ENCODE assay signal across 10 cellular contexts in genomic region chr12:132766380-132767085, GRCh38. TPM values are rescaled to one million over a fixed set of nuclear protein-coding genes. Genes with fewer than 3 reads are reported as not detected.
A peak's percentile ranks its signal among the peaks of the same experiment; 100 is the strongest.
DNase-seq lines count a peak whose midpoint lies in the region; ATAC-seq, FAIRE-seq and TF ChIP-seq lines count a peak whose summit lies in the region.
"Had no signal": no experiment of that assay in that cellular context is flagged by ENCODE, and none has a peak within 500 bp of the region (broad histone marks: within the 10 kb centered on the region; RNA-seq: fewer than 3 reads in every experiment).

No MANE protein-coding gene starts in this region.

- no peaks in the 10 kb centered on the region for H4K20me1 ChIP-seq in K562 (replicated peaks; ENCODE audit: control insufficient read depth, insufficient read depth, low read length)

- no peaks in the 10 kb centered on the region for H3K9me1 ChIP-seq in K562 (ENCODE audit: control insufficient read depth, insufficient read depth, low read length)

- TF ChIP-seq CTCF in K562 (IDR thresholded peaks at IDR 0.05 in 2 of 3, conservative IDR thresholded peaks at IDR 0.05 in 1 of 3; ENCODE audit: insufficient read depth in 2 of 3, low read depth in 1 of 3, low read length in 3 of 3) (peak in 1 of 3 experiments; percentile 27; a peak in 1 of 6 replicates), liver (IDR thresholded peaks at IDR 0.05; ENCODE audit: low read depth, low read length, missing input control) (no peak), transverse colon (IDR thresholded peaks at IDR 0.05) (no peak)

- BruUV-seq in K562 (replicated peaks; lab: Mats Ljungman, UMichigan): no TSS peak

- peak; percentile 52; the same call in 1 of the 2 replicates for TF ChIP-seq POLR2A in K562 (conservative IDR thresholded peaks at IDR 0.05)
- no peak for TF ChIP-seq POLR2A in transverse colon (IDR thresholded peaks at IDR 0.05)

- H3K4me1 ChIP-seq in K562 (replicated peaks in 1 of 2; ENCODE audit: control insufficient read depth in 2 of 2, insufficient read depth in 2 of 2, low read length in 2 of 2): peaks cover 34 to 63% of the 10 kb centered on the region in 2 experiments
- peaks cover 0 to 10% (median 3%) of the 10 kb centered on the region in 4 donors for H3K4me1 ChIP-seq in liver (ENCODE audit: control insufficient read depth in 4 of 4, insufficient read depth in 4 of 4, low read length in 3 of 4)
- H3K4me1 ChIP-seq in transverse colon: peaks cover 4 to 25% (median 13%) of the 10 kb centered on the region in 4 donors
- no peaks in the 10 kb centered on the region for H3K4me1 ChIP-seq in SJCRH30

- CTCF ChIA-PET in K562 (lab: Yijun Ruan, JAX; ENCODE audit: low intra/inter-chr PET ratio): no interaction called here

- peak; percentile 75 for FAIRE-seq in K562 (lab: Jason Lieb, UNC)

- ATAC-seq in K562: peak; percentile 21

- H3K27ac ChIP-seq in K562 (ENCODE audit: extremely low read depth, low read depth, low read length) (peak overlapping the region; percentile 58), liver (ENCODE audit: low read depth in 1 of 2, low read length in 2 of 2) (peak overlapping the region in 1 of 2 donors; percentile 37), transverse colon (peak overlapping the region; percentile 1 to 43 (median 19)), SJCRH30 (no peak overlapping the region)
- H3K27ac ChIP-seq: 22Rv1 had no signal

- peak; percentile 22 for DNase-seq in DMS 273 (lab: John Stamatoyannopoulos, UW; ENCODE audit: unreplicated experiment)
- no peak for DNase-seq in DMS 273 treated with DMSO at 0.1 percent for 48 hours (lab: John Stamatoyannopoulos, UW)
- DNase-seq in K562 (ENCODE audit: extremely low read depth in 1 of 4, low spot score in 3 of 4): peak in 2 of 4 experiments; percentile 63 to 87
- peak; percentile 36 for DNase-seq in transverse colon
- DNase-seq in SJCRH30: no peak
- no peak for DNase-seq in SIG-M5 treated with dmso at 0.1 percent for 504 hours (lab: John Stamatoyannopoulos, UW; ENCODE audit: unreplicated experiment)
- DNase-seq in effector CD4-positive, alpha-beta T cell: no peak
- DNase-seq: activated T-cell treated with anti-CD3 and anti-CD28 coated beads, Interleukin-2, amount 50 U/mL, for 48 hours had no signal

- H3K27me3 ChIP-seq in K562 (ENCODE audit: control insufficient read depth in 2 of 2, insufficient read depth in 2 of 2, low read length in 2 of 2) (no peaks in the 10 kb centered on the region), liver (ENCODE audit: control insufficient read depth in 4 of 4, insufficient read depth in 4 of 4, low read length in 3 of 4) (no peaks in the 10 kb centered on the region), transverse colon (no peaks in the 10 kb centered on the region), SJCRH30 (no peaks in the 10 kb centered on the region)

- H3K9ac ChIP-seq in K562 (ENCODE audit: insufficient read depth in 1 of 2, low read depth in 2 of 2, low read length in 2 of 2) (peak overlapping the region; percentile 20 to 85), liver (ENCODE audit: low read depth in 1 of 2, low read length in 2 of 2) (no peak overlapping the region)

- TF ChIP-seq EP300 in K562 (IDR thresholded peaks at IDR 0.05; ENCODE audit: low read length) (peak; percentile 6; the same call in 1 of the 2 replicates), transverse colon (IDR thresholded peaks at IDR 0.05; ENCODE audit: low read depth) (no peak)

- peak overlapping the region; percentile 50 for H3K4me2 ChIP-seq in K562 (ENCODE audit: insufficient read depth, low read length)

- H3K9me3 ChIP-seq in K562 (replicated peaks; ENCODE audit: control insufficient read depth, insufficient read depth, low read depth, low read length) (no peaks in the 10 kb centered on the region), liver (ENCODE audit: control insufficient read depth in 4 of 4, low read length in 3 of 4) (no peaks in the 10 kb centered on the region), transverse colon (no peaks in the 10 kb centered on the region), SJCRH30 (replicated peaks) (peaks cover 2% of the 10 kb centered on the region; the same call in 1 of the 2 replicates)

- intact Hi-C loops in K562 (cut with micrococcal nuclease) (no loop called here), transverse colon (cut with DNase I; ENCODE audit: low total_unique reads) (no loop called here)

- POLR2A ChIA-PET in K562 (lab: Yijun Ruan, JAX): interaction anchor here (0.6 to 1.9 kb wide), 3 partner anchors 10 to 306 kb away, joined by 3 to 6 read pairs (median 3); no protein-coding TSS in a partner anchor

- peaks cover 6% of the 10 kb centered on the region for H3K79me2 ChIP-seq in K562 (ENCODE audit: control insufficient read depth, insufficient read depth, low read length)

- H3K4me3 ChIP-seq in K562 (no peak overlapping the region), liver (ENCODE audit: low read depth in 1 of 3, low read length in 3 of 3) (no peak overlapping the region), transverse colon (no peak overlapping the region), SJCRH30 (no peak overlapping the region)

- peak overlapping the region; percentile 76 for H2AFZ ChIP-seq in K562 (ENCODE audit: low read depth, low read length)

- in situ Hi-C loops in K562 (cut with MboI) (no loop called here), transverse colon (cut with MboI; ENCODE audit: low pct_ligation_motif_present in 1 of 4, low pct_unique_long_range_greater_than_20kb in 1 of 4, low sequenced_read_pairs in 3 of 4) (no loop called here)

- 33% methylated on average over 27 of the region's 27 CpGs for WGBS in K562 (ENCODE audit: insufficient coverage, low coverage, missing lambda C conversion rate)
- WGBS in liver: 55% methylated on average over 27 of the region's 27 CpGs
- WGBS in transverse colon (ENCODE audit: low coverage in 1 of 2), 2 donors: 68 to 75% methylated on average over 9 to 27 of the region's 27 CpGs

- H3K36me3 ChIP-seq in K562 (ENCODE audit: control insufficient read depth, insufficient read depth, low read length): peaks cover 16% of the 10 kb centered on the region; the same call in 1 of the 3 replicates
- peaks cover 0 to 9% (median 4%) of the 10 kb centered on the region in 4 donors for H3K36me3 ChIP-seq in liver (ENCODE audit: control insufficient read depth in 4 of 4, insufficient read depth in 3 of 4, low read depth in 1 of 4, low read length in 3 of 4)
- H3K36me3 ChIP-seq in transverse colon: peaks cover 0 to 5% (median 3%) of the 10 kb centered on the region in 4 donors
- H3K36me3 ChIP-seq in SJCRH30: peaks cover 34% of the 10 kb centered on the region

- peak in 1 of 2 experiments; percentile 25; a peak in 1 of 4 replicates for TF ChIP-seq RAD21 in K562 (CRISPR knock-in tag; conservative IDR thresholded peaks at IDR 0.05 in 1 of 2, IDR thresholded peaks at IDR 0.05 in 1 of 2)
- no peak for TF ChIP-seq RAD21 in liver (IDR thresholded peaks at IDR 0.05)

TF ChIP-seq in K562, 482 proteins besides CTCF, POLR2A, EP300 and RAD21 (continues in another document):
- no peak for TF ChIP-seq ZNF316 (IDR thresholded peaks at IDR 0.05)
- no peak for TF ChIP-seq KLF1 (tag; IDR thresholded peaks at IDR 0.05)

RNA-seq across cellular contexts. Expression of gene ANKLE2, which starts 4.9 kb away (rescaled TPM):
- total RNA-seq in K562 (2011; cell fraction: chromatin; rRNA removed; ENCODE audit: low replicate concordance): 353 and 486 TPM in 2 replicates
- 225 and 254 TPM in 2 replicates for total RNA-seq in K562 (2011; cell fraction: nucleolus; rRNA removed)
- 264 and 271 TPM in 2 replicates for total RNA-seq in K562 (2011; cell fraction: nucleoplasm; rRNA removed)
- total RNA-seq in K562 (2014; rRNA removed): 33.6 and 42.3 TPM in 2 replicates
- 44.0 and 45.6 TPM in 2 replicates for total RNA-seq in K562 (2014; rRNA removed; fragmentation: Illumina TruSeq; extraction: Trizol)
- 49.5 and 50.4 TPM in 2 replicates for total RNA-seq in K562 (2015; rRNA removed; fragmentation: Illumina TruSeq; extraction: Trizol)
- 54.3 and 56.9 TPM in 2 replicates for total RNA-seq in K562 (2021)
- polyA plus RNA-seq in K562 (2011; rRNA removed): 57.7 and 69.0 TPM in 2 replicates
- 41.4 and 48.0 TPM in 2 replicates for polyA plus RNA-seq in K562 (2011; cell fraction: cytosol; rRNA removed)
- polyA plus RNA-seq in K562 (2011; cell fraction: nucleus; rRNA removed): 224 and 322 TPM in 2 replicates
- 39.1 and 44.5 TPM in 2 replicates for polyA plus RNA-seq in K562 (2012)
- polyA plus RNA-seq in K562 (2014; fragmentation: Illumina TruSeq; extraction: Trizol): 43.6 and 46.3 TPM in 2 replicates
- 1 to 10 TPM; 3.2 TPM for polyA plus RNA-seq in K562 (2014; fragmentation: Nextera tagmentation; extraction: Ambion mirVana)
- polyA plus RNA-seq in K562 (2014; rRNA removed): 49.7 and 51.6 TPM in 2 replicates
- polyA minus RNA-seq in K562 (2011; rRNA and poly(A)+ RNA removed): 139 and 163 TPM in 2 replicates
- polyA minus RNA-seq in K562 (2011; cell fraction: cytosol; rRNA and poly(A)+ RNA removed): 46.5 and 72.4 TPM in 2 replicates
- 105 and 129 TPM in 2 replicates for polyA minus RNA-seq in K562 (2011; cell fraction: nucleus; rRNA and poly(A)+ RNA removed)
- total RNA-seq in liver: 10 to 100 TPM; 19.8 to 24.1 TPM
- polyA plus RNA-seq in liver: 10 to 100 TPM in 1 of 2 donors, 1 to 10 TPM in 1; 8.4 to 11.1 TPM
- 100 to 1,000 TPM in 2 of 4 donors, 10 to 100 TPM in 2; 46.0 to 146 (median 88.6) TPM for total RNA-seq in transverse colon
- total RNA-seq in SJCRH30 (2014; rRNA removed; shearing (Covaris generic)): 58.8 and 59.1 TPM in 2 replicates

RNA-seq across cellular contexts. Expression of gene PGAM5, which starts 55.9 kb away (rescaled TPM):
- 33.1 and 58.6 TPM in 2 replicates for total RNA-seq in K562 (2011; cell fraction: chromatin; rRNA removed; ENCODE audit: low replicate concordance)
- total RNA-seq in K562 (2011; cell fraction: nucleolus; rRNA removed): 36.3 and 36.7 TPM in 2 replicates
- 27.6 and 28.5 TPM in 2 replicates for total RNA-seq in K562 (2011; cell fraction: nucleoplasm; rRNA removed)
- total RNA-seq in K562 (2014; rRNA removed) (99.8 and 119 TPM in 2 replicates), K562 (2014; rRNA removed; fragmentation: Illumina TruSeq; extraction: Trizol) (56.8 and 69.5 TPM in 2 replicates), K562 (2015; rRNA removed; fragmentation: Illumina TruSeq; extraction: Trizol) (88.5 and 89.0 TPM in 2 replicates), K562 (2021) (121 and 125 TPM in 2 replicates), liver (10 to 100 TPM; 19.0 to 34.0 TPM), transverse colon (10 to 100 TPM; 16.7 to 43.6 (median 25.4) TPM)
- polyA plus RNA-seq in K562 (2011; rRNA removed) (49.1 and 49.2 TPM in 2 replicates), K562 (2014; fragmentation: Illumina TruSeq; extraction: Trizol) (90.2 and 97.3 TPM in 2 replicates), K562 (2014; fragmentation: Nextera tagmentation; extraction: Ambion mirVana) (10 to 100 TPM in 1 of 2 experiments, 1 to 10 TPM in 1; 7.4 to 11.4 TPM), K562 (2014; rRNA removed) (60.7 and 78.9 TPM in 2 replicates), liver (10 to 100 TPM in 1 of 2 donors, 1 to 10 TPM in 1; 6.3 to 25.4 TPM)
- 56.7 and 135 TPM in 2 replicates for polyA plus RNA-seq in K562 (2011; cell fraction: cytosol; rRNA removed)
- 20.9 and 37.2 TPM in 2 replicates for polyA plus RNA-seq in K562 (2011; cell fraction: nucleus; rRNA removed)
- 39.2 and 77.3 TPM in 2 replicates for polyA plus RNA-seq in K562 (2012)
- polyA minus RNA-seq in K562 (2011; rRNA and poly(A)+ RNA removed): 33.5 and 64.2 TPM in 2 replicates
- 85.1 and 114 TPM in 2 replicates for polyA minus RNA-seq in K562 (2011; cell fraction: cytosol; rRNA and poly(A)+ RNA removed)
- 17.0 and 19.7 TPM in 2 replicates for polyA minus RNA-seq in K562 (2011; cell fraction: nucleus; rRNA and poly(A)+ RNA removed)
- 41.9 and 45.4 TPM in 2 replicates for total RNA-seq in SJCRH30 (2014; rRNA removed; shearing (Covaris generic))

Comparison
In these comparisons a context has a peak if more than half of its experiments do, and no peak if none do; other contexts are left out.
1. DNase-seq: peak in DMS 273 (single experiment) and transverse colon (single experiment); none in DMS 273 treated with DMSO at 0.1 percent for 48 hours (single experiment), SJCRH30 (0 of 2), SIG-M5 treated with dmso at 0.1 percent for 504 hours (single experiment) and effector CD4-positive, alpha-beta T cell (single experiment).
2. H3K9ac ChIP-seq: peak in K562 (2 of 2); none in liver (0 of 2).